In the genomic region with DNA sequence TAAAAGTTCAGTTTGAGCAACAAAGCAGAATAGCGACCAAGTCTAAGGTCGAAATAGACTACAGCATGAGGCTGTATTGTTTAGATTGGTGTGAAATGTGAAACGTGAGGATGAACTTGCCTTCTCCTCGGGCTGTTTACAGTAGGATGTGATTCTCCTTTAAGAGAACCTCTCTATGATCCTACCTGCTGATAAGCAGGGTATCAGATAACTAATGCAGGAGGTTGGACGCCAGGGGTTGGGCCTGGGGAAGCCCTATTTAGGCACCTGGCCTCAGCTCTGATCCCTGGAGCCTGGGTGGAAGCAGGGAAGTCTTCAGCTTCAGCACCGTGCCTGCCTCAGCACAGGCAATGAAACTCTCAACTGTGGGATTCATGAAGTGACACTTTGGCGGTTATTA, we compare ENCODE assay signal across 14 cellular contexts.
A peak's percentile ranks its signal among the peaks of the same experiment; 100 is the strongest.
DNase-seq lines count a peak whose midpoint lies in the region; ATAC-seq and TF ChIP-seq lines count a peak whose summit lies in the region.
"Had no signal": no experiment of that assay in that cellular context is flagged by ENCODE, and none has a peak within 500 bp of the region (broad histone marks: within the 10 kb centered on the region; RNA-seq: fewer than 3 reads in every experiment).

No MANE protein-coding gene starts in this region.

- no peaks in the 10 kb centered on the region for H3K9me3 ChIP-seq in Loucy (ENCODE audit: insufficient read depth, low read depth, low read length)
- H3K9me3 ChIP-seq in iPS-15b (ENCODE audit: control insufficient read depth, insufficient read depth, low read length), result no peaks in the 10 kb centered on the region
- H3K9me3 ChIP-seq: adrenal gland, pancreas, upper lobe of left lung had no signal

- H2AFZ ChIP-seq in Loucy (ENCODE audit: low read length), result peak overlapping the region; percentile 46; the same call in 1 of the 2 replicates

- H3K9me2 ChIP-seq in Loucy (replicated peaks; ENCODE audit: low read depth, low read length), result no peaks in the 10 kb centered on the region

- no peak for TF ChIP-seq CTCF in Loucy (conservative IDR thresholded peaks at IDR 0.05; ENCODE audit: low read length)

- H3K79me2 ChIP-seq in Loucy (ENCODE audit: insufficient read depth, low read length), result no peaks in the 10 kb centered on the region

- H3K36me3 ChIP-seq in Loucy (ENCODE audit: insufficient read depth, low read length) (no peaks in the 10 kb centered on the region), iPS-15b (ENCODE audit: control insufficient read depth, insufficient read depth, low read length) (no peaks in the 10 kb centered on the region)
- H3K36me3 ChIP-seq: adrenal gland, pancreas, upper lobe of left lung had no signal

- no peaks in the 10 kb centered on the region for H3K4me1 ChIP-seq in Loucy (ENCODE audit: insufficient read depth, low read length, poor library complexity, severe bottlenecking)
- H3K4me1 ChIP-seq in iPS-15b (ENCODE audit: control insufficient read depth, insufficient read depth, low read length), result peaks cover 11% of the 10 kb centered on the region
- H3K4me1 ChIP-seq: adrenal gland, pancreas had no signal

- no peak for ATAC-seq in GM18498 (IDR thresholded peaks at IDR 0.05; ENCODE audit: unreplicated experiment)
- ATAC-seq: pancreas had no signal

- H3K9ac ChIP-seq in Loucy (ENCODE audit: low read depth, low read length, poor library complexity, severe bottlenecking) (no peak overlapping the region), iPS-15b (ENCODE audit: low read depth, low read length) (no peak overlapping the region)

- H3F3A ChIP-seq in Loucy (ENCODE audit: low read depth), result no peaks in the 10 kb centered on the region

- H3K27me3 ChIP-seq in Loucy (ENCODE audit: insufficient read depth, low read length, poor library complexity, severe bottlenecking) (no peaks in the 10 kb centered on the region), iPS-15b (ENCODE audit: control insufficient read depth, insufficient read depth, low read length) (no peaks in the 10 kb centered on the region)
- H3K27me3 ChIP-seq: adrenal gland, pancreas had no signal

- H4K20me1 ChIP-seq in Loucy (ENCODE audit: insufficient read depth, low read length, poor library complexity, severe bottlenecking), result no peaks in the 10 kb centered on the region

- no peak overlapping the region for H3K4me2 ChIP-seq in Loucy (ENCODE audit: low read depth, low read length, poor library complexity, severe bottlenecking)

- DNase-seq in COLO668 (lab: John Stamatoyannopoulos, UW; ENCODE audit: unreplicated experiment), result peak; percentile 68
- peak; percentile 75 for DNase-seq in NCI-H526 treated with DMSO at 0.1 percent for 48 hours (lab: John Stamatoyannopoulos, UW)
- no peak for DNase-seq in NCI-H2227 treated with DMSO at 0.1 percent for 48 hours (lab: John Stamatoyannopoulos, UW)
- no peak for DNase-seq in stimulated activated CD4-positive, alpha-beta T cell treated with anti-CD3 and anti-CD28 coated beads, Interleukin-4, amount 100 ng/mL, for 4 hours
- DNase-seq in SW480 (ENCODE audit: low spot score), result no peak
- DNase-seq: activated T-cell treated with anti-CD3 and anti-CD28 coated beads, Interleukin-2, amount 50 U/mL, for 48 hours; adrenal gland; hypothalamus; mesenchymal stem cell; pancreas had no signal

- H3K4me3 ChIP-seq in Loucy (ENCODE audit: low read length, poor library complexity, severe bottlenecking) (no peak overlapping the region), iPS-15b (ENCODE audit: low read depth, low read length) (peak overlapping the region; percentile 46)
- H3K4me3 ChIP-seq: pancreas, upper lobe of left lung had no signal

Comparison
In these comparisons a context has a peak if more than half of its experiments do, and no peak if none do; other contexts are left out.
1. DNase-seq: peak in COLO668 (single experiment) and NCI-H526 treated with DMSO at 0.1 percent for 48 hours (single experiment); none in NCI-H2227 treated with DMSO at 0.1 percent for 48 hours (single experiment), stimulated activated CD4-positive, alpha-beta T cell treated with anti-CD3 and anti-CD28 coated beads, Interleukin-4, amount 100 ng/mL, for 4 hours (0 of 2) and SW480 (single experiment).